Comparison of ENCODE assay signal across 8 cellular contexts in genomic region chr6:106141441-106142237, GRCh38. TPM values are rescaled to one million over a fixed set of nuclear protein-coding genes. Genes with fewer than 3 reads are reported as not detected.
DNase-seq lines count a peak whose midpoint lies in the region; ATAC-seq and TF ChIP-seq lines count a peak whose summit lies in the region.

No MANE protein-coding gene starts in this region.

- H3K27ac ChIP-seq in RWPE2 (ENCODE audit: poor library complexity, severe bottlenecking), result no peak overlapping the region
- H3K27ac ChIP-seq in foreskin keratinocyte, result no peak overlapping the region

- ATAC-seq in GM18520 (IDR thresholded peaks at IDR 0.05; ENCODE audit: unreplicated experiment), result peak; percentile 77
- peak; percentile 86 for ATAC-seq in HG02763 (IDR thresholded peaks at IDR 0.05; ENCODE audit: unreplicated experiment)
- ATAC-seq in RWPE2 (ENCODE audit: low read depth), result peak; percentile 70
- ATAC-seq in foreskin keratinocyte, result peak; percentile 83

- H3K27me3 ChIP-seq in RWPE2 (ENCODE audit: insufficient read depth, poor library complexity, severe bottlenecking) (no peaks in the 10 kb centered on the region), foreskin keratinocyte (no peaks in the 10 kb centered on the region)

- no peaks in the 10 kb centered on the region for H3K4me1 ChIP-seq in RWPE2 (ENCODE audit: insufficient read depth, poor library complexity, severe bottlenecking)
- H3K4me1 ChIP-seq in foreskin keratinocyte, result peaks cover 12% of the 10 kb centered on the region

- no peak overlapping the region for H3K4me3 ChIP-seq in RWPE2 (ENCODE audit: severe bottlenecking)

- no peaks in the 10 kb centered on the region for H3K9me3 ChIP-seq in RWPE2 (ENCODE audit: severe bottlenecking)

- H3K36me3 ChIP-seq in RWPE2 (ENCODE audit: low read depth), result no peaks in the 10 kb centered on the region

- DNase-seq in RWPE2 (ENCODE audit: low spot score) (no peak), foreskin keratinocyte (peak; percentile 49 to 84), dedifferentiated amniotic fluid mesenchymal stem cell (ENCODE audit: extremely low spot score) (no peak), DMS 273 (lab: John Stamatoyannopoulos, UW; ENCODE audit: unreplicated experiment) (no peak), AG20443 (ENCODE audit: low spot score) (no peak), epidermal melanocyte (ENCODE audit: insufficient read length, low spot score) (no peak)

- TF ChIP-seq CTCF in RWPE2 (IDR thresholded peaks at IDR 0.05; ENCODE audit: poor library complexity, severe bottlenecking) (no peak), foreskin keratinocyte (conservative IDR thresholded peaks at IDR 0.05) (no peak)

RNA-seq across cellular contexts. Expression of gene PRDM1, which starts 55.5 kb away (rescaled TPM):
- total RNA-seq in foreskin keratinocyte, result 10.1 and 19.6 TPM in 2 replicates
- 3.4 and 5.9 TPM in 2 replicates for polyA plus RNA-seq in foreskin keratinocyte

Comparison
In these comparisons a context has a peak if more than half of its experiments do, and no peak if none do; other contexts are left out.
1. DNase-seq: peak in foreskin keratinocyte (2 of 2); none in RWPE2 (single experiment), dedifferentiated amniotic fluid mesenchymal stem cell (single experiment), DMS 273 (single experiment), AG20443 (single experiment) and epidermal melanocyte (single experiment).
2. Peak in every context shown above with its lines, with median percentiles within 50 percentile points of each other: ATAC-seq.